19 cellular contexts compared by ENCODE assay signal in the genomic region with DNA sequence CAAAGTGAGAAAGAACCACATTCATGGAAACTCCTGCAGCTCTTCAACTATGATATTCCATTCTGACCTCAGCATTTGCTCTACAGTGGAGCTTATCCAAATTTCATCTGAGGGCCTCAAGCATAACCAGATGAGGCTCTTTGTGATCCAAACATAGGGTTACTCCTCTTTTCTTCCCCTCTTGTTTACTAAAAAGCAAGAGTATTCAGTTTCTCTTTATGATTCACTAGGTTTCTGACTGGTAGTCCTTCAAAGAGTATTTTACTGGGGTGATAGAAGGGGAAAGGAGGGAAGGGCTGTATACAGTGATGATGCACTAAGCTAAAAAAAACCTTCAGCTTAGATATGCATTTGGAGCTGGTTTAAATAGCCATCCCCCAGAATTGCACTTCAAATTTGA.
DNase-seq lines count a peak whose midpoint lies in the region; ATAC-seq lines count a peak whose summit lies in the region.
"Had no signal": no experiment of that assay in that cellular context is flagged by ENCODE, and none has a peak within 500 bp of the region (broad histone marks: within the 10 kb centered on the region; RNA-seq: fewer than 3 reads in every experiment).

No MANE protein-coding gene starts in this region.

- no peaks in the 10 kb centered on the region for H3K9me2 ChIP-seq in GM23248 (ENCODE audit: insufficient read depth)

- H3K9ac ChIP-seq in GM23248, result no peak overlapping the region
- H3K9ac ChIP-seq: BLaER1 treated with 17β-estradiol and CSF1 and Interleukin-3, amounts not matched to agents 10 nM and 100 nM had no signal

- H2AFZ ChIP-seq in GM23248, result 0 out of 2 replicates have a peak overlapping the region, but pooled peaks have one; percentile 54

- H3K9me3 Mint-ChIP-seq in activated CD4-positive, alpha-beta T cell treated with anti-CD3 and anti-CD28 coated beads for 36 hours (ENCODE audit: low read depth), result peaks cover 7% of the 10 kb centered on the region
- peaks cover 5% of the 10 kb centered on the region for H3K9me3 Mint-ChIP-seq in activated T-helper 17 cell treated with anti-CD3 and anti-CD28 coated beads, Interleukin-2, amount 50 U/mL, for 72 hours

- no peak overlapping the region for H3K4me3 Mint-ChIP-seq in activated CD4-positive, alpha-beta T cell treated with anti-CD3 and anti-CD28 coated beads for 36 hours
- no peak overlapping the region for H3K4me3 Mint-ChIP-seq in activated T-helper 17 cell treated with anti-CD3 and anti-CD28 coated beads, Interleukin-2, amount 50 U/mL, for 72 hours

- DNase-seq in activated CD4-positive, alpha-beta T cell treated with anti-CD3 and anti-CD28 coated beads for 36 hours, result no peak
- no peak for DNase-seq in activated CD4-positive, alpha-beta T cell treated with anti-CD3 and anti-CD28 coated beads, Interleukin-2, amount 50 U/mL, for 1 hour
- DNase-seq in GM23248, result no peak
- DNase-seq in myocyte (ENCODE audit: low read depth), result peak; percentile 15
- no peak for DNase-seq in SIG-M5 treated with dmso at 0.1 percent for 504 hours (lab: John Stamatoyannopoulos, UW; ENCODE audit: unreplicated experiment)
- DNase-seq in foreskin melanocyte, result no peak
- no peak for DNase-seq in HUDEP-2 (lab: John Stamatoyannopoulos, UW; ENCODE audit: unreplicated experiment in 76 of 76)
- DNase-seq: GOT3, KG1, MG63, NCI-H1105 treated with DMSO at 0.1 percent for 48 hours, NCI-H187 treated with DMSO at 0.1 percent for 48 hours, NCI-H2171 treated with DMSO at 0.1 percent for 48 hours, NCI-H510A, NCI-H82, Peyer's patch, Right ventricle myocardium superior had no signal

- POLR2A ChIA-PET in activated CD4-positive, alpha-beta T cell treated with anti-CD3 and anti-CD28 coated beads for 36 hours (lab: Charles Lee), result interaction anchor here (0.5 kb wide), 1 partner anchor 99 kb away, joined by 3 read pairs; no protein-coding TSS in a partner anchor

- H3F3A ChIP-seq in GM23248 (ENCODE audit: insufficient read depth), result peaks cover 8% of the 10 kb centered on the region; the same call in 1 of the 2 replicates

- H3K4me3 ChIP-seq in GM23248, result no peak overlapping the region
- H3K4me3 ChIP-seq: BLaER1 treated with 17β-estradiol and CSF1 and Interleukin-3, amounts not matched to agents 10 nM and 100 nM; MG63; Peyer's patch had no signal

- CTCF ChIA-PET in activated CD4-positive, alpha-beta T cell treated with anti-CD3 and anti-CD28 coated beads for 36 hours (lab: Charles Lee), result interaction anchor here (1.3 to 1.6 kb wide), 2 partner anchors 9 to 15 kb away, joined by 4 read pairs; no protein-coding TSS in a partner anchor

- intact Hi-C loops in activated CD4-positive, alpha-beta T cell treated with anti-CD3 and anti-CD28 coated beads for 36 hours (cut with DNase I, micrococcal nuclease), result no loop called here

- in situ Hi-C loops in GM23248 (cut with MboI), result no loop called here

- H3K4me2 ChIP-seq in GM23248 (ENCODE audit: unreplicated experiment), result no peak overlapping the region
- H3K4me2 ChIP-seq: BLaER1 treated with 17β-estradiol and CSF1 and Interleukin-3, amounts not matched to agents 10 nM and 100 nM had no signal

- no peaks in the 10 kb centered on the region for H3K4me1 ChIP-seq in GM23248 (ENCODE audit: insufficient read depth)
- H3K4me1 ChIP-seq: Peyer's patch had no signal

- peaks cover 4% of the 10 kb centered on the region for H3K36me3 Mint-ChIP-seq in activated CD4-positive, alpha-beta T cell treated with anti-CD3 and anti-CD28 coated beads for 36 hours (ENCODE audit: low read depth)
- no peaks in the 10 kb centered on the region for H3K36me3 Mint-ChIP-seq in activated T-helper 17 cell treated with anti-CD3 and anti-CD28 coated beads, Interleukin-2, amount 50 U/mL, for 72 hours (ENCODE audit: low read depth)

- H3K27me3 ChIP-seq in GM23248 (replicated peaks; ENCODE audit: insufficient read depth), result no peaks in the 10 kb centered on the region
- H3K27me3 ChIP-seq: BLaER1 treated with 17β-estradiol and CSF1 and Interleukin-3, amounts not matched to agents 10 nM and 100 nM; MG63; Peyer's patch had no signal

- H3K79me2 ChIP-seq in GM23248 (ENCODE audit: insufficient read depth), result no peaks in the 10 kb centered on the region

- ATAC-seq in activated CD4-positive, alpha-beta T cell treated with anti-CD3 and anti-CD28 coated beads for 36 hours, result peak; percentile 95
- peak; percentile 87 for ATAC-seq in activated T-helper 17 cell treated with anti-CD3 and anti-CD28 coated beads, Interleukin-2, amount 50 U/mL, for 72 hours (replicated peaks)

- no peaks in the 10 kb centered on the region for H3K27me3 Mint-ChIP-seq in activated CD4-positive, alpha-beta T cell treated with anti-CD3 and anti-CD28 coated beads for 36 hours
- no peaks in the 10 kb centered on the region for H3K27me3 Mint-ChIP-seq in activated T-helper 17 cell treated with anti-CD3 and anti-CD28 coated beads, Interleukin-2, amount 50 U/mL, for 72 hours

- no peaks in the 10 kb centered on the region for H3K9me3 ChIP-seq in GM23248 (ENCODE audit: low read depth)
- H3K9me3 ChIP-seq: Peyer's patch had no signal

- H3K36me3 ChIP-seq in GM23248 (ENCODE audit: low read depth), result no peaks in the 10 kb centered on the region
- H3K36me3 ChIP-seq: BLaER1 treated with 17β-estradiol and CSF1 and Interleukin-3, amounts not matched to agents 10 nM and 100 nM; MG63; Peyer's patch had no signal

- peaks cover 22% of the 10 kb centered on the region for H3K4me1 Mint-ChIP-seq in activated CD4-positive, alpha-beta T cell treated with anti-CD3 and anti-CD28 coated beads for 36 hours
- H3K4me1 Mint-ChIP-seq in activated T-helper 17 cell treated with anti-CD3 and anti-CD28 coated beads, Interleukin-2, amount 50 U/mL, for 72 hours, result peaks cover 13% of the 10 kb centered on the region

- no peak overlapping the region for H3K27ac Mint-ChIP-seq in activated CD4-positive, alpha-beta T cell treated with anti-CD3 and anti-CD28 coated beads for 36 hours
- H3K27ac Mint-ChIP-seq in activated T-helper 17 cell treated with anti-CD3 and anti-CD28 coated beads, Interleukin-2, amount 50 U/mL, for 72 hours, result no peak overlapping the region

- no peaks in the 10 kb centered on the region for H4K20me1 ChIP-seq in GM23248 (ENCODE audit: insufficient read depth)
- H4K20me1 ChIP-seq: BLaER1 treated with 17β-estradiol and CSF1 and Interleukin-3, amounts not matched to agents 10 nM and 100 nM had no signal

- H3K27ac ChIP-seq in GM23248, result no peak overlapping the region
- H3K27ac ChIP-seq: BLaER1 treated with 17β-estradiol and CSF1 and Interleukin-3, amounts not matched to agents 10 nM and 100 nM; Peyer's patch had no signal
